Comparison of ENCODE assay signal across 8 cellular contexts in genomic region chr17:34980353-34980680, GRCh38. TPM values are rescaled to one million over a fixed set of nuclear protein-coding genes. Genes with fewer than 3 reads are reported as not detected.
DNase-seq lines count a peak whose midpoint lies in the region; ATAC-seq and TF ChIP-seq lines count a peak whose summit lies in the region.

TSS of gene LIG3 (plus strand) at chr17:34980512. CDS start at chr17:34983006, 2,494 bp downstream.

- DNase-seq in CD14-positive monocyte (ENCODE audit: low spot score) (peak; percentile 88), NCI-H82 (lab: John Stamatoyannopoulos, UW) (peak; percentile 97), dermis microvascular lymphatic vessel endothelial cell (ENCODE audit: low read depth in 2 of 2) (peak; percentile 83 to 95)
- DNase-seq in activated CD4-positive, alpha-beta T cell treated with anti-CD3 and anti-CD28 coated beads, Interleukin-2, amount 50 U/mL, for 48 hours = peak; percentile 95 to 96
- DNase-seq in stimulated activated CD4-positive, alpha-beta T cell treated with anti-CD3 and anti-CD28 coated beads, Interleukin-4, amount 100 ng/mL, for 1 hour = peak; percentile 95

- H3K27me3 ChIP-seq in liver (ENCODE audit: control insufficient read depth in 4 of 4, insufficient read depth in 4 of 4, low read length in 3 of 4) = no peaks in the 10 kb centered on the region

- no peak for TF ChIP-seq CTCF in CD14-positive monocyte (IDR thresholded peaks at IDR 0.05)
- TF ChIP-seq CTCF in liver (IDR thresholded peaks at IDR 0.05; ENCODE audit: low read depth, low read length, missing input control) = no peak

- peaks cover 0 to 4% (median 3%) of the 10 kb centered on the region in 3 donors for H3K27me3 Mint-ChIP-seq in CD14-positive monocyte (ENCODE audit: low read depth in 3 of 3)

- ATAC-seq in GM19438 (IDR thresholded peaks at IDR 0.05; ENCODE audit: low read depth, unreplicated experiment) = peak; percentile 81
- peak; percentile 77 for ATAC-seq in HG03571 (IDR thresholded peaks at IDR 0.05; ENCODE audit: unreplicated experiment)

- intact Hi-C loops in CD14-positive monocyte (cut with micrococcal nuclease) = loop anchor here in 1 of 2 donors (5.0 kb wide), 1 partner anchor 107 kb away; no protein-coding TSS in a partner anchor

- H3K9me3 Mint-ChIP-seq in CD14-positive monocyte = no peaks in the 10 kb centered on the region

- H3K27ac Mint-ChIP-seq in CD14-positive monocyte = peak within 1 kb of the TSS; percentile 88 to 96 (median 95)

- under 1% methylated on average over 39 of the region's 39 CpGs for WGBS in liver

- peak within 1 kb of the TSS; percentile 92 to 95 for H3K27ac ChIP-seq in liver (ENCODE audit: low read depth in 1 of 2, low read length in 2 of 2)

- H3K36me3 ChIP-seq in liver (ENCODE audit: control insufficient read depth in 4 of 4, insufficient read depth in 3 of 4, low read depth in 1 of 4, low read length in 3 of 4) = peaks cover 0 to 3% (median 0%) of the 10 kb centered on the region in 4 donors

- peak within 1 kb of the TSS; percentile 67 to 79 for H3K9ac ChIP-seq in liver (ENCODE audit: low read depth in 1 of 2, low read length in 2 of 2)

- H3K4me1 ChIP-seq in liver (ENCODE audit: control insufficient read depth in 4 of 4, insufficient read depth in 4 of 4, low read length in 3 of 4) = peaks cover 2 to 15% (median 11%) of the 10 kb centered on the region in 4 donors

- H3K36me3 Mint-ChIP-seq in CD14-positive monocyte = peaks cover 21 to 23% of the 10 kb centered on the region in 2 donors

- H3K4me3 Mint-ChIP-seq in CD14-positive monocyte = peak within 1 kb of the TSS; percentile 82 to 93

- H3K9me3 ChIP-seq in liver (ENCODE audit: control insufficient read depth in 4 of 4, low read length in 3 of 4) = no peaks in the 10 kb centered on the region

- peak within 1 kb of the TSS; percentile 45 to 89 (median 76) for H3K4me3 ChIP-seq in liver (ENCODE audit: low read depth in 1 of 3, low read length in 3 of 3)

- peak in 1 of 2 donors; percentile 23 for TF ChIP-seq RAD21 in liver (IDR thresholded peaks at IDR 0.05)

- H3K4me1 Mint-ChIP-seq in CD14-positive monocyte = peaks cover 29% of the 10 kb centered on the region

TF ChIP-seq in liver, 16 proteins besides CTCF, POLR2A, EP300 and RAD21:
- no peak for TF ChIP-seq RXRA (IDR thresholded peaks at IDR 0.05)
- TF ChIP-seq EGR1 (IDR thresholded peaks at IDR 0.05; ENCODE audit: low read depth in 2 of 2) = peak; percentile 73 to 77
- TF ChIP-seq HNF4G (IDR thresholded peaks at IDR 0.05) = no peak
- no peak for TF ChIP-seq HNF4A (conservative IDR thresholded peaks at IDR 0.05)
- no peak for TF ChIP-seq ATF3 (IDR thresholded peaks at IDR 0.05)
- TF ChIP-seq TAF1 (conservative IDR thresholded peaks at IDR 0.05) = peak; percentile 81
- peak; percentile 44 for TF ChIP-seq YY1 (IDR thresholded peaks at IDR 0.05)
- TF ChIP-seq MAX (IDR thresholded peaks at IDR 0.05) = peak; percentile 94
- TF ChIP-seq ZBTB33 (IDR thresholded peaks at IDR 0.05) = no peak
- peak in 1 of 2 donors; percentile 66 for TF ChIP-seq GABPA (IDR thresholded peaks at IDR 0.05 in 1 of 2, conservative IDR thresholded peaks at IDR 0.05 in 1 of 2)
- no peak for TF ChIP-seq NR2F2 (IDR thresholded peaks at IDR 0.05)
- TF ChIP-seq SP1 (IDR thresholded peaks at IDR 0.05) = peak; percentile 59
- TF ChIP-seq REST (IDR thresholded peaks at IDR 0.05) = peak; percentile 47
- TF ChIP-seq JUND (IDR thresholded peaks at IDR 0.05) = no peak
- TF ChIP-seq FOXA1 (IDR thresholded peaks at IDR 0.05) = no peak
- TF ChIP-seq FOXA2 (IDR thresholded peaks at IDR 0.05) = no peak

RNA-seq across cellular contexts. Expression of gene LIG3, which starts in this region (rescaled TPM):
- polyA plus RNA-seq in CD14-positive monocyte (1 to 10 TPM; 6.0 to 7.5 TPM), liver (1 to 10 TPM; 3.1 to 5.9 TPM)
- total RNA-seq in dermis microvascular lymphatic vessel endothelial cell (14.4 and 24.3 TPM in 2 replicates), liver (10 to 100 TPM in 1 of 2 donors, 1 to 10 TPM in 1; 9.3 to 21.2 TPM)

Comparison
In these comparisons a context has a peak if more than half of its experiments do, and no peak if none do; other contexts are left out.
1. Peak in every context shown above with its lines: DNase-seq, ATAC-seq, H3K4me3 ChIP-seq and H3K27ac ChIP-seq.